Comparison of ENCODE assay signal across 9 cellular contexts in the genomic region with DNA sequence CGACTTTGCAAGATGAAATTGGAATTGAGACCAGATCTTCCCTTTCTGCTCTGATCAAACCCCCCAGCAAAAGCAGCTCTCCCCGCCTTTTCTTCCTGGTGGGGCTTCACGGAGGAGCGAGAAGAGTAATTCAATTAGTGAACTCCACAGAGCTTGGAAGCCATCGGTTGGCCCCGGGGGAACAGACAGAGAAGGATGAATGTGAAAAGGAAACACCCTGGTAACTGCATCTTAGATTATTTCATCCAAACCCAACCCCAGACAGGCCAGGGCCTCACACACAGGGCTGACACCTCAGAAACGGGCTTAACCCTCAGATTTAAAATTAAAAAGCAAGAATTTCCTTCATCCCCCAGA. TPM values are rescaled to one million over a fixed set of nuclear protein-coding genes. Genes with fewer than 3 reads are reported as not detected.
DNase-seq lines count a peak whose midpoint lies in the region; ATAC-seq and TF ChIP-seq lines count a peak whose summit lies in the region.
"Had no signal": no experiment of that assay in that cellular context is flagged by ENCODE, and none has a peak within 500 bp of the region (broad histone marks: within the 10 kb centered on the region; RNA-seq: fewer than 3 reads in every experiment).

No MANE protein-coding gene starts in this region.

- H3K36me3 Mint-ChIP-seq in CD4-positive, CD25-positive, alpha-beta regulatory T cell = peaks cover 13% of the 10 kb centered on the region

- peak overlapping the region; percentile 88 to 99 (median 93) for H3K27ac Mint-ChIP-seq in CD4-positive, CD25-positive, alpha-beta regulatory T cell

- no peaks in the 10 kb centered on the region for H3K9me3 ChIP-seq in CD4-positive, CD25-positive, alpha-beta regulatory T cell (ENCODE audit: control insufficient read depth in 2 of 2, low read length in 2 of 2)
- no peaks in the 10 kb centered on the region for H3K9me3 ChIP-seq in Karpas-422 (ENCODE audit: low read length)
- no peaks in the 10 kb centered on the region for H3K9me3 ChIP-seq in ovary

- H3K79me2 ChIP-seq in Karpas-422 (ENCODE audit: low read length) = no peaks in the 10 kb centered on the region

- peak overlapping the region; percentile 59 for H2AFZ ChIP-seq in Karpas-422 (ENCODE audit: low read length)

- H3K27me3 ChIP-seq in CD4-positive, CD25-positive, alpha-beta regulatory T cell (ENCODE audit: control insufficient read depth, insufficient read depth, low read length) = no peaks in the 10 kb centered on the region
- H3K27me3 ChIP-seq in Karpas-422 (ENCODE audit: low read length) (no peaks in the 10 kb centered on the region), ovary (no peaks in the 10 kb centered on the region)

- H3K4me1 ChIP-seq in CD4-positive, CD25-positive, alpha-beta regulatory T cell (ENCODE audit: control insufficient read depth, insufficient read depth, low read length, poor library complexity, severe bottlenecking) = peaks cover 95% of the 10 kb centered on the region
- H3K4me1 ChIP-seq in Karpas-422 (ENCODE audit: low read length) = peaks cover 66% of the 10 kb centered on the region
- peaks cover 46% of the 10 kb centered on the region for H3K4me1 ChIP-seq in ovary (ENCODE audit: insufficient read depth)

- ATAC-seq in CD4-positive, CD25-positive, alpha-beta regulatory T cell (ENCODE audit: low read depth in 2 of 2) = no peak
- ATAC-seq in GM21619 (IDR thresholded peaks at IDR 0.05; ENCODE audit: unreplicated experiment) (no peak), GM21367 (IDR thresholded peaks at IDR 0.05; ENCODE audit: unreplicated experiment) (no peak)

- peak overlapping the region; percentile 60 for H3K4me2 ChIP-seq in Karpas-422 (ENCODE audit: low read depth, low read length, poor library complexity, severe bottlenecking)

- H3K9ac ChIP-seq in Karpas-422 (ENCODE audit: low read length) = peak overlapping the region; percentile 53

- H3K4me1 Mint-ChIP-seq in CD4-positive, CD25-positive, alpha-beta regulatory T cell = peaks cover 28 to 97% (median 71%) of the 10 kb centered on the region in 4 donors

- H4K20me1 ChIP-seq in Karpas-422 (ENCODE audit: insufficient read depth, low read depth, low read length) = no peaks in the 10 kb centered on the region

- H3K4me3 ChIP-seq in CD4-positive, CD25-positive, alpha-beta regulatory T cell (ENCODE audit: low read depth, low read length) = peak overlapping the region; percentile 69
- H3K4me3 ChIP-seq in Karpas-422 (ENCODE audit: low read length) (peak overlapping the region; percentile 34; the same call in 1 of the 2 replicates), ovary (no peak overlapping the region)

- no peaks in the 10 kb centered on the region for H3K9me2 ChIP-seq in Karpas-422 (replicated peaks; ENCODE audit: insufficient read depth, low read length)

- H3K4me3 Mint-ChIP-seq in CD4-positive, CD25-positive, alpha-beta regulatory T cell = peak overlapping the region; percentile 68 to 90 (median 82)

- TF ChIP-seq CTCF in ovary (IDR thresholded peaks at IDR 0.05) = no peak

- 34 to 40% (median 38%) methylated on average over 7 of the region's 7 CpGs for WGBS in ovary, 3 donors

- DNase-seq in CD4-positive, CD25-positive, alpha-beta regulatory T cell = no peak
- DNase-seq in Karpas-422 = no peak
- DNase-seq in ovary = no peak
- no peak for DNase-seq in mesenteric fat pad (ENCODE audit: low spot score)
- DNase-seq in KG1 (lab: John Stamatoyannopoulos, UW) = no peak
- DNase-seq: amniotic stem cell had no signal

- no peaks in the 10 kb centered on the region for H3K27me3 Mint-ChIP-seq in CD4-positive, CD25-positive, alpha-beta regulatory T cell

- peak overlapping the region; percentile 73 for H3K27ac ChIP-seq in CD4-positive, CD25-positive, alpha-beta regulatory T cell (ENCODE audit: insufficient read depth, low read length, poor library complexity, severe bottlenecking)
- H3K27ac ChIP-seq in Karpas-422 (ENCODE audit: low read length) = 0 out of 2 replicates have a peak overlapping the region, but pooled peaks have one; percentile 23
- H3K27ac ChIP-seq in cingulate gyrus (ENCODE audit: low read depth, low read length) = peak overlapping the region; percentile 89
- peak overlapping the region; percentile 27 to 83 for H3K27ac ChIP-seq in ovary

- TF ChIP-seq EP300 in ovary (IDR thresholded peaks at IDR 0.05) = no peak

- intact Hi-C loops in ovary (cut with DNase I) = loop anchor here in 1 of 4 donors (10.0 kb wide), 1 partner anchor 158 kb away; no protein-coding TSS in a partner anchor

- no peak for TF ChIP-seq POLR2A in ovary (IDR thresholded peaks at IDR 0.05)

- H3K9me3 Mint-ChIP-seq in CD4-positive, CD25-positive, alpha-beta regulatory T cell = no peaks in the 10 kb centered on the region

- H3K36me3 ChIP-seq in CD4-positive, CD25-positive, alpha-beta regulatory T cell (ENCODE audit: control insufficient read depth, insufficient read depth, low read length) = peaks cover 5% of the 10 kb centered on the region
- H3K36me3 ChIP-seq in Karpas-422 (ENCODE audit: insufficient read depth, low read length) = no peaks in the 10 kb centered on the region
- no peaks in the 10 kb centered on the region for H3K36me3 ChIP-seq in ovary

RNA-seq across cellular contexts. Expression of a gene that starts 18.3 kb away (rescaled TPM):
- 64.0 TPM for total RNA-seq in CD4-positive, CD25-positive, alpha-beta regulatory T cell
- 1 to 10 TPM; 1.7 to 7.2 (median 6.3) TPM for polyA plus RNA-seq in CD4-positive, CD25-positive, alpha-beta regulatory T cell
- total RNA-seq in Karpas-422 (2014; rRNA removed; shearing (Covaris generic); ENCODE audit: low replicate concordance) = 1.3 and 2.1 TPM in 2 replicates
- total RNA-seq in ovary = 10 to 100 TPM; 10.7 to 36.5 (median 13.1) TPM
- 10 to 100 TPM; 13.7 to 18.9 TPM for polyA plus RNA-seq in ovary
- 56.2 TPM for total RNA-seq in mesenteric fat pad

Comparison
In these comparisons a context has a peak if more than half of its experiments do, and no peak if none do; other contexts are left out.
1. H3K27ac ChIP-seq: peak in every context shown above with its lines; median percentile 89 in cingulate gyrus; 73 in CD4-positive, CD25-positive, alpha-beta regulatory T cell; 55 in ovary; 23 in Karpas-422.